14 cellular contexts compared by ENCODE assay signal in genomic region chr6:129606664-129607063, GRCh38.
DNase-seq lines count a peak whose midpoint lies in the region; ATAC-seq and TF ChIP-seq lines count a peak whose summit lies in the region.
"Had no signal": no experiment of that assay in that cellular context is flagged by ENCODE, and none has a peak within 500 bp of the region (broad histone marks: within the 10 kb centered on the region; RNA-seq: fewer than 3 reads in every experiment).

No MANE protein-coding gene starts in this region.

- H3K4me3 ChIP-seq in IMR-90 (ENCODE audit: insufficient read depth, low read depth, low read length) (no peak overlapping the region), choroid plexus epithelial cell (ENCODE audit: low read depth, low read length) (no peak overlapping the region), sigmoid colon (no peak overlapping the region)
- H3K4me3 ChIP-seq: Peyer's patch had no signal

- BruUV-seq in IMR-90 (replicated peaks; lab: Mats Ljungman, UMichigan) = no TSS peak

- no peak overlapping the region for H2BK20ac ChIP-seq in IMR-90 (ENCODE audit: low read depth, low read length)

- H3K23ac ChIP-seq in IMR-90 (ENCODE audit: low read depth, low read length) = no peak overlapping the region

- no peak overlapping the region for H3K18ac ChIP-seq in IMR-90 (ENCODE audit: low read depth, low read length)

- POLR2A ChIA-PET in IMR-90 (lab: Charles Lee; ENCODE audit: unreplicated experiment) (no interaction called here), RWPE1 (lab: Yijun Ruan, JAX; ENCODE audit: low non-redundant PET) (no interaction called here)

- no peak overlapping the region for H3K4me2 ChIP-seq in IMR-90 (ENCODE audit: low read depth, low read length)

- TF ChIP-seq CTCF in IMR-90 (conservative IDR thresholded peaks at IDR 0.05; ENCODE audit: low read depth, low read length) (no peak), choroid plexus epithelial cell (conservative IDR thresholded peaks at IDR 0.05; ENCODE audit: low read depth, low read length) (no peak), RWPE1 (conservative IDR thresholded peaks at IDR 0.05; ENCODE audit: low read depth) (no peak), sigmoid colon (IDR thresholded peaks at IDR 0.05) (no peak)

- H3K9me1 ChIP-seq in IMR-90 (ENCODE audit: insufficient read depth, low read length) = no peaks in the 10 kb centered on the region

- dilution Hi-C loops in IMR-90 (cut with HindIII; ENCODE audit: low sequenced_read_pairs, unreplicated experiment) = no loop called here

- peak; percentile 84 for ATAC-seq in GM21515 (IDR thresholded peaks at IDR 0.05; ENCODE audit: unreplicated experiment)
- ATAC-seq in IMR-90 (ENCODE audit: low read depth) = peak; percentile 68
- ATAC-seq: WTC11 had no signal

- no peak overlapping the region for H4K5ac ChIP-seq in IMR-90 (ENCODE audit: low read depth, low read length)

- H3K9ac ChIP-seq in IMR-90 (ENCODE audit: low read depth, low read length) = no peak overlapping the region

- H3K79me1 ChIP-seq in IMR-90 (ENCODE audit: low read depth in 1 of 2, low read length in 2 of 2) = peaks cover 0 to 12% of the 10 kb centered on the region in 2 experiments; a peak in 2 of 4 replicates

- H4K91ac ChIP-seq in IMR-90 (ENCODE audit: insufficient read depth, low read depth, low read length) = no peak overlapping the region

- H2AK5ac ChIP-seq in IMR-90 (ENCODE audit: low read depth, low read length) = no peak overlapping the region

- H3K9me3 ChIP-seq in IMR-90 (ENCODE audit: control insufficient read depth, insufficient read depth, low read length) (no peaks in the 10 kb centered on the region), sigmoid colon (no peaks in the 10 kb centered on the region)
- H3K9me3 ChIP-seq: Peyer's patch had no signal

- CTCF ChIA-PET in IMR-90 (lab: Yijun Ruan, JAX) = interaction anchor here (0.6 kb wide), 1 partner anchor 375 kb away, joined by 4 read pairs; no protein-coding TSS in a partner anchor
- CTCF ChIA-PET in RWPE1 (lab: Yijun Ruan, JAX) = interaction anchor here (0.5 kb wide), 1 partner anchor 89 kb away, joined by 3 read pairs; no protein-coding TSS in a partner anchor

- no peak overlapping the region for H2AK9ac ChIP-seq in IMR-90 (replicated peaks; ENCODE audit: low read depth, low read length, poor library complexity)

- TF ChIP-seq POLR2A in IMR-90 (IDR thresholded peaks at IDR 0.05; ENCODE audit: low read depth, low read length) (no peak), sigmoid colon (IDR thresholded peaks at IDR 0.05) (no peak)

- no peak overlapping the region for H2BK120ac ChIP-seq in IMR-90 (ENCODE audit: low read depth, low read length)

- H3K14ac ChIP-seq in IMR-90 (replicated peaks; ENCODE audit: low read depth, low read length) = no peak overlapping the region

- in situ Hi-C loops in IMR-90 (cut with MboI; ENCODE audit: low sequenced_read_pairs) = no loop called here

- H2AFZ ChIP-seq in IMR-90 (replicated peaks; ENCODE audit: low read length, poor library complexity) = no peak overlapping the region

- H3K27ac ChIP-seq in IMR-90 (ENCODE audit: insufficient read depth, low read length) (no peak overlapping the region), RWPE1 (no peak overlapping the region), sigmoid colon (peak overlapping the region in 1 of 4 donors; percentile 7)
- H3K27ac ChIP-seq: Peyer's patch had no signal

- peak; percentile 38 for DNase-seq in EH (ENCODE audit: low read depth)
- DNase-seq in IMR-90 = peak; percentile 75
- peak; percentile 65 for DNase-seq in choroid plexus epithelial cell (ENCODE audit: low read depth)
- DNase-seq in RWPE1 (ENCODE audit: low spot score) = no peak
- DNase-seq in mesenteric fat pad (ENCODE audit: low spot score) = no peak
- no peak for DNase-seq in sigmoid colon
- no peak for DNase-seq in stimulated activated CD4-positive, alpha-beta T cell treated with anti-CD3 and anti-CD28 coated beads, Interleukin-4, amount 100 ng/mL, for 4 hours
- DNase-seq: activated naive CD8-positive, alpha-beta T cell treated with anti-CD3 and anti-CD28 coated beads, Interleukin-2, amount 10 ng/mL, durations not matched to agents 7 days and 5 days; CD4-positive, alpha-beta memory T cell; naive B cell; NCI-H1930; Peyer's patch had no signal

- H3K36me3 ChIP-seq in IMR-90 (ENCODE audit: control insufficient read depth, insufficient read depth, low read length) = no peaks in the 10 kb centered on the region; the same call in 1 of the 2 replicates
- no peaks in the 10 kb centered on the region for H3K36me3 ChIP-seq in sigmoid colon

- no peak overlapping the region for H4K8ac ChIP-seq in IMR-90 (ENCODE audit: low read depth in 2 of 2, low read length in 2 of 2)

- intact Hi-C loops in IMR-90 (cut with micrococcal nuclease) (no loop called here), sigmoid colon (cut with DNase I) (no loop called here)

- no peak for TF ChIP-seq EP300 in sigmoid colon (IDR thresholded peaks at IDR 0.05)

- TF ChIP-seq RAD21 in IMR-90 (IDR thresholded peaks at IDR 0.05; ENCODE audit: low read length) = no peak

- no peaks in the 10 kb centered on the region for H3K27me3 ChIP-seq in IMR-90 (ENCODE audit: control insufficient read depth, insufficient read depth, low read length)
- H3K27me3 ChIP-seq in sigmoid colon = no peaks in the 10 kb centered on the region
- H3K27me3 ChIP-seq: Peyer's patch had no signal

- H2BK15ac ChIP-seq in IMR-90 (ENCODE audit: low read depth, low read length) = no peak overlapping the region

- H3K56ac ChIP-seq in IMR-90 (ENCODE audit: extremely low read depth, insufficient read depth, low read length) = no peak overlapping the region

- WGBS in IMR-90 (ENCODE audit: extremely low coverage in 2 of 2, insufficient read length in 1 of 2), 2 experiments = no CpG with 5 or more reads among the region's 5 CpGs
- 84 to 94% methylated on average over 5 of the region's 5 CpGs for WGBS in sigmoid colon, 2 donors

- no peaks in the 10 kb centered on the region for H4K20me1 ChIP-seq in IMR-90 (ENCODE audit: insufficient read depth, low read length)

- no peak overlapping the region for H3K4ac ChIP-seq in IMR-90 (ENCODE audit: low read depth, low read length)

- peaks cover 4% of the 10 kb centered on the region; the same call in 1 of the 2 replicates for H3K4me1 ChIP-seq in IMR-90 (ENCODE audit: control insufficient read depth, insufficient read depth, low read length)
- H3K4me1 ChIP-seq in sigmoid colon = no peaks in the 10 kb centered on the region
- H3K4me1 ChIP-seq: Peyer's patch had no signal

- no peak overlapping the region for H2BK5ac ChIP-seq in IMR-90 (ENCODE audit: low read depth, low read length, poor library complexity, severe bottlenecking)

TF ChIP-seq in IMR-90, 13 proteins besides CTCF, POLR2A, EP300 and RAD21:
- TF ChIP-seq BHLHE40 (IDR thresholded peaks at IDR 0.05; ENCODE audit: low read depth, low read length) (no peak), CEBPB (IDR thresholded peaks at IDR 0.05; ENCODE audit: low read depth, low read length) (0 out of 2 replicates have a peak, but pooled peaks have one; percentile 16)

Comparison
In these comparisons a context has a peak if more than half of its experiments do, and no peak if none do; other contexts are left out.
1. DNase-seq: peak in EH (single experiment), IMR-90 (single experiment) and choroid plexus epithelial cell (single experiment); none in RWPE1 (single experiment), mesenteric fat pad (single experiment), sigmoid colon (single experiment) and stimulated activated CD4-positive, alpha-beta T cell treated with anti-CD3 and anti-CD28 coated beads, Interleukin-4, amount 100 ng/mL, for 4 hours (0 of 2).